Comparison of ENCODE assay signal across 21 cellular contexts in genomic region chr2:150520088-150520487, GRCh38. TPM values are rescaled to one million over a fixed set of nuclear protein-coding genes. Genes with fewer than 3 reads are reported as not detected.
A peak's percentile ranks its signal among the peaks of the same experiment; 100 is the strongest.
DNase-seq lines count a peak whose midpoint lies in the region; ATAC-seq, FAIRE-seq and TF ChIP-seq lines count a peak whose summit lies in the region.
"Had no signal": no experiment of that assay in that cellular context is flagged by ENCODE, and none has a peak within 500 bp of the region (broad histone marks: within the 10 kb centered on the region; RNA-seq: fewer than 3 reads in every experiment).

No MANE protein-coding gene starts in this region.

- H4K20me1 ChIP-seq in keratinocyte (ENCODE audit: control insufficient read depth, extremely low read depth, insufficient read depth, low read length) = no peaks in the 10 kb centered on the region
- H4K20me1 ChIP-seq: BLaER1 had no signal

- H3K36me3 ChIP-seq in keratinocyte (ENCODE audit: control insufficient read depth in 2 of 2, extremely low read depth in 1 of 2, insufficient read depth in 2 of 2, low read length in 2 of 2) (no peaks in the 10 kb centered on the region), vagina (no peaks in the 10 kb centered on the region)
- H3K36me3 ChIP-seq: BLaER1, HAP-1 had no signal

- ATAC-seq in HG03439 (IDR thresholded peaks at IDR 0.05; ENCODE audit: unreplicated experiment) = no peak

- FAIRE-seq in keratinocyte (lab: Jason Lieb, UNC) = peak; percentile 66
- FAIRE-seq: GM12878 had no signal

- peaks cover 28% of the 10 kb centered on the region for H3K4me1 ChIP-seq in keratinocyte (ENCODE audit: control insufficient read depth, extremely low read depth, insufficient read depth, low read length)
- H3K4me1 ChIP-seq in vagina = peaks cover 9% of the 10 kb centered on the region
- H3K4me1 ChIP-seq: BLaER1, HAP-1 had no signal

- peak overlapping the region; percentile 67 for H2AFZ ChIP-seq in keratinocyte (ENCODE audit: control insufficient read depth, low read length)

- no peaks in the 10 kb centered on the region for H3K27me3 ChIP-seq in keratinocyte (ENCODE audit: control insufficient read depth, extremely low read depth, insufficient read depth, low read length)
- H3K27me3 ChIP-seq in vagina = no peaks in the 10 kb centered on the region
- H3K27me3 ChIP-seq: BLaER1 had no signal

- H3K9me3 ChIP-seq in keratinocyte (ENCODE audit: control insufficient read depth, low read depth, low read length) = no peaks in the 10 kb centered on the region
- H3K9me3 ChIP-seq in vagina = no peaks in the 10 kb centered on the region
- H3K9me3 ChIP-seq: HAP-1 had no signal

- H3K27ac ChIP-seq in keratinocyte (ENCODE audit: control insufficient read depth, insufficient read depth, low read length) = peak overlapping the region; percentile 89
- H3K27ac ChIP-seq in vagina = no peak overlapping the region
- H3K27ac ChIP-seq: BLaER1, RWPE1 had no signal

- H3K79me2 ChIP-seq in keratinocyte (ENCODE audit: control insufficient read depth, insufficient read depth, low read length) = no peaks in the 10 kb centered on the region

- H3K9ac ChIP-seq in keratinocyte (ENCODE audit: control insufficient read depth, extremely low read depth, insufficient read depth, low read length) = no peak overlapping the region
- H3K9ac ChIP-seq: BLaER1 had no signal

- no peak for TF ChIP-seq CTCF in epithelial cell of esophagus (IDR thresholded peaks at IDR 0.05; ENCODE audit: insufficient read depth, low read depth, low read length, missing control alignments)
- TF ChIP-seq CTCF in keratinocyte (optimal IDR thresholded peaks at IDR 0.05 in 1 of 3, IDR thresholded peaks at IDR 0.05 in 1 of 3, conservative IDR thresholded peaks at IDR 0.05 in 1 of 3; ENCODE audit: extremely low read depth in 1 of 3, insufficient read depth in 2 of 3, low read length in 3 of 3) = no peak
- no peak for TF ChIP-seq CTCF in vagina (IDR thresholded peaks at IDR 0.05)

- H3K4me2 ChIP-seq in keratinocyte (ENCODE audit: control insufficient read depth, extremely low read depth, insufficient read depth, low read depth, low read length) = peak overlapping the region; percentile 65
- H3K4me2 ChIP-seq: BLaER1 had no signal

- no peaks in the 10 kb centered on the region for H3K9me1 ChIP-seq in keratinocyte (ENCODE audit: control insufficient read depth, extremely low read depth, insufficient read depth, low read length)

- no peak for TF ChIP-seq POLR2A in vagina (IDR thresholded peaks at IDR 0.05)

- dilution Hi-C loops in keratinocyte (cut with MboI; ENCODE audit: extremely low pct_ligation_motif_present, low sequenced_read_pairs) = no loop called here

- DNase-seq in NCI-H1048 (lab: John Stamatoyannopoulos, UW) (peak; percentile 49), epithelial cell of esophagus (ENCODE audit: low read depth) (peak; percentile 82), keratinocyte (ENCODE audit: low read depth, low spot score) (no peak), vagina (ENCODE audit: extremely low spot score in 2 of 2) (no peak), NCI-H69 (lab: John Stamatoyannopoulos, UW) (no peak)
- no peak for DNase-seq in activated CD8-positive, alpha-beta memory T cell treated with anti-CD3 and anti-CD28 coated beads, Interleukin-2, amount 50 U/mL, for 48 hours
- DNase-seq: ACHN; CD4-positive, alpha-beta T cell; COR-L47; DND-41; NCI-H1417; NCI-H187; NCI-H510A; NCI-H748 treated with DMSO at 0.1 percent for 48 hours; SIG-M5 had no signal

- intact Hi-C loops in vagina (cut with DNase I) = no loop called here

- H3K4me3 ChIP-seq in epithelial cell of esophagus (ENCODE audit: low read length) = no peak overlapping the region
- no peak overlapping the region for H3K4me3 ChIP-seq in keratinocyte (ENCODE audit: control insufficient read depth in 2 of 3, extremely low read depth in 1 of 3, insufficient read depth in 2 of 3, low read depth in 1 of 3, low read length in 3 of 3)
- no peak overlapping the region for H3K4me3 ChIP-seq in vagina
- H3K4me3 ChIP-seq: BLaER1, GM12878, HAP-1 had no signal

RNA-seq across cellular contexts. Expression of gene RND3, which starts 32.6 kb away (rescaled TPM):
- 73.4 to 298 TPM (median 202 TPM) in 3 replicates for polyA plus RNA-seq in keratinocyte
- 1,211 TPM for polyA plus RNA-seq in keratinocyte (2011; ENCODE audit: low read depth)
- 95.0 and 179 TPM in 2 replicates for polyA plus RNA-seq in keratinocyte (2011; cell fraction: cytosol; rRNA removed)
- polyA plus RNA-seq in keratinocyte (2011; cell fraction: nucleus; rRNA removed) = 415 and 426 TPM in 2 replicates
- 72.3 and 220 TPM in 2 replicates for polyA plus RNA-seq in keratinocyte (2012; ENCODE audit: low replicate concordance)
- 78.5 to 330 TPM (median 235 TPM) in 3 replicates for polyA minus RNA-seq in keratinocyte
- polyA minus RNA-seq in keratinocyte (2011; cell fraction: cytosol; rRNA and poly(A)+ RNA removed) = 71.2 TPM
- polyA minus RNA-seq in keratinocyte (2011; cell fraction: nucleus; rRNA and poly(A)+ RNA removed) = 124 and 484 TPM in 2 replicates
- 62.1 TPM for total RNA-seq in vagina
- total RNA-seq: CD4-positive, alpha-beta T cell had no signal
- polyA plus RNA-seq: IgD-negative memory B cell had no signal

Comparison
In these comparisons a context has a peak if more than half of its experiments do, and no peak if none do; other contexts are left out.
1. DNase-seq: peak in NCI-H1048 (single experiment) and epithelial cell of esophagus (single experiment); none in keratinocyte (single experiment), activated CD8-positive, alpha-beta memory T cell treated with anti-CD3 and anti-CD28 coated beads, Interleukin-2, amount 50 U/mL, for 48 hours (single experiment), vagina (0 of 2) and NCI-H69 (single experiment).